Comparison of ENCODE assay signal across 10 cellular contexts in genomic region chr1:112735752-112736151, GRCh38. TPM values are rescaled to one million over a fixed set of nuclear protein-coding genes. Genes with fewer than 3 reads are reported as not detected.
DNase-seq lines count a peak whose midpoint lies in the region; ATAC-seq, FAIRE-seq and TF ChIP-seq lines count a peak whose summit lies in the region.
"Had no signal": no experiment of that assay in that cellular context is flagged by ENCODE, and none has a peak within 500 bp of the region (broad histone marks: within the 10 kb centered on the region; RNA-seq: fewer than 3 reads in every experiment).

No MANE protein-coding gene starts in this region.

- H3K36me3 ChIP-seq in fibroblast of lung (ENCODE audit: control insufficient read depth, insufficient read depth, low read length): no peaks in the 10 kb centered on the region

- H3K4me2 ChIP-seq in fibroblast of lung (ENCODE audit: extremely low read depth, insufficient read depth, low read length): no peak overlapping the region

- ATAC-seq in HG03460 (IDR thresholded peaks at IDR 0.05; ENCODE audit: unreplicated experiment) (no peak), HG03469 (IDR thresholded peaks at IDR 0.05; ENCODE audit: unreplicated experiment) (no peak), HG02981 (IDR thresholded peaks at IDR 0.05; ENCODE audit: unreplicated experiment) (no peak)

- no peak overlapping the region for H2AFZ ChIP-seq in fibroblast of lung (ENCODE audit: low read length)

- TF ChIP-seq CTCF in fibroblast of lung (conservative IDR thresholded peaks at IDR 0.05 in 1 of 2, IDR thresholded peaks at IDR 0.05 in 1 of 2; ENCODE audit: low read depth in 1 of 2, low read length in 2 of 2): no peak

- no peaks in the 10 kb centered on the region for H3K27me3 ChIP-seq in fibroblast of lung (ENCODE audit: control insufficient read depth, insufficient read depth, low read length)

- no peaks in the 10 kb centered on the region for H3K4me1 ChIP-seq in fibroblast of lung (ENCODE audit: control insufficient read depth, extremely low read depth, insufficient read depth, low read length)

- H3K27ac ChIP-seq in fibroblast of lung (ENCODE audit: insufficient read depth, low read length): no peak overlapping the region

- DNase-seq in stimulated activated CD4-positive, alpha-beta T cell treated with anti-CD3 and anti-CD28 coated beads, Interleukin-15, amount 100 ng/mL, for 24 hours: peak; percentile 40
- no peak for DNase-seq in stimulated activated CD4-positive, alpha-beta T cell treated with anti-CD3 and anti-CD28 coated beads, Interleukin-4, amount 100 ng/mL, for 1 hour
- DNase-seq in RPMI7951 (ENCODE audit: low read depth) (peak; percentile 90), fibroblast of lung (ENCODE audit: low read depth in 2 of 2) (peak; percentile 41 to 92), urothelium cell line (ENCODE audit: low spot score) (peak; percentile 80)
- DNase-seq: Karpas-422, NCI-H524 had no signal

- H3K79me2 ChIP-seq in fibroblast of lung (ENCODE audit: control insufficient read depth, insufficient read depth, low read length): no peaks in the 10 kb centered on the region

- no peak overlapping the region for H3K4me3 ChIP-seq in fibroblast of lung (replicated peaks in 1 of 4; ENCODE audit: control extremely low read depth in 1 of 4, insufficient read depth in 1 of 4, low read depth in 3 of 4, low read length in 4 of 4)

- H3K9me3 ChIP-seq in fibroblast of lung (ENCODE audit: control insufficient read depth, insufficient read depth, low read depth, low read length): no peaks in the 10 kb centered on the region

- H3K9ac ChIP-seq in fibroblast of lung (ENCODE audit: insufficient read depth, low read length): no peak overlapping the region

- FAIRE-seq in urothelium cell line (lab: Jason Lieb, UNC): no peak

- no peaks in the 10 kb centered on the region for H4K20me1 ChIP-seq in fibroblast of lung (ENCODE audit: control insufficient read depth, extremely low read depth, insufficient read depth, low read length)

RNA-seq across cellular contexts. Expression of gene PPM1J, which starts 20.6 kb away (rescaled TPM):
- total RNA-seq in RPMI7951 (2014; rRNA removed; shearing (Covaris generic)): 0.29 and 0.84 TPM in 2 replicates
- total RNA-seq in fibroblast of lung: 0.83 and 1.0 TPM in 2 replicates
- polyA plus RNA-seq in fibroblast of lung: 0.62 and 0.79 TPM in 2 replicates
- 0.72 and 0.99 TPM in 2 replicates for polyA plus RNA-seq in fibroblast of lung (2012)
- 0.96 and 1.3 TPM in 2 replicates for polyA minus RNA-seq in fibroblast of lung (ENCODE audit: low replicate concordance)

RNA-seq across cellular contexts. Expression of gene RHOC, which starts 28.8 kb away (rescaled TPM):
- total RNA-seq in RPMI7951 (2014; rRNA removed; shearing (Covaris generic)): 525 and 582 TPM in 2 replicates
- total RNA-seq in fibroblast of lung: 386 and 484 TPM in 2 replicates
- polyA plus RNA-seq in fibroblast of lung: 857 and 1,115 TPM in 2 replicates
- polyA plus RNA-seq in fibroblast of lung (2012): 761 and 793 TPM in 2 replicates
- 917 and 1,040 TPM in 2 replicates for polyA minus RNA-seq in fibroblast of lung (ENCODE audit: low replicate concordance)
